In genomic region chr2:46334389-46335345, GRCh38 we compare ENCODE assay signal across 9 cellular contexts. TPM values are rescaled to one million over a fixed set of nuclear protein-coding genes. Genes with fewer than 3 reads are reported as not detected.
DNase-seq lines count a peak whose midpoint lies in the region; ATAC-seq, FAIRE-seq and TF ChIP-seq lines count a peak whose summit lies in the region.
"Had no signal": no experiment of that assay in that cellular context is flagged by ENCODE, and none has a peak within 500 bp of the region (broad histone marks: within the 10 kb centered on the region; RNA-seq: fewer than 3 reads in every experiment).

No MANE protein-coding gene starts in this region.

- H3K27ac ChIP-seq in body of pancreas (peak overlapping the region; percentile 78 to 87 (median 80)), kidney (ENCODE audit: low read depth in 2 of 2, low read length in 2 of 2) (peak overlapping the region; percentile 23 to 75), stomach smooth muscle (ENCODE audit: low read length) (peak overlapping the region; percentile 70)

- H3K36me3 ChIP-seq in body of pancreas (replicated peaks in 1 of 2; ENCODE audit: insufficient read depth in 1 of 2, low read depth in 2 of 2) (no peaks in the 10 kb centered on the region), kidney (ENCODE audit: control insufficient read depth in 1 of 2, insufficient read depth in 2 of 2, low read length in 2 of 2) (no peaks in the 10 kb centered on the region), stomach smooth muscle (ENCODE audit: control insufficient read depth in 2 of 2, insufficient read depth in 2 of 2, low read length in 2 of 2) (no peaks in the 10 kb centered on the region)

- no peak overlapping the region for H3K4me3 ChIP-seq in body of pancreas
- peak overlapping the region; percentile 7 to 53 for H3K4me3 ChIP-seq in kidney (ENCODE audit: low read length in 2 of 2)
- H3K4me3 ChIP-seq in stomach smooth muscle (ENCODE audit: low read length in 2 of 2), result peak overlapping the region; percentile 48 to 67

- no peak for TF ChIP-seq CTCF in body of pancreas (IDR thresholded peaks at IDR 0.05)
- TF ChIP-seq CTCF in kidney (IDR thresholded peaks at IDR 0.05; ENCODE audit: borderline replicate concordance, extremely low read depth, insufficient read depth), result no peak
- no peak for TF ChIP-seq CTCF in D721Med (IDR thresholded peaks at IDR 0.05; ENCODE audit: insufficient read depth, missing control alignments)

- 55 to 66% methylated on average over 6 of the region's 6 CpGs for WGBS in body of pancreas, 2 donors

- no peak for ATAC-seq in body of pancreas
- no peak for ATAC-seq in HG02763 (IDR thresholded peaks at IDR 0.05; ENCODE audit: unreplicated experiment)

- no peak for FAIRE-seq in kidney (lab: Jason Lieb, UNC)
- no peak for FAIRE-seq in D721Med (lab: Jason Lieb, UNC)

- H3K27me3 ChIP-seq in body of pancreas, result no peaks in the 10 kb centered on the region
- no peaks in the 10 kb centered on the region for H3K27me3 ChIP-seq in stomach smooth muscle (ENCODE audit: control insufficient read depth in 1 of 2, insufficient read depth in 2 of 2, low read length in 2 of 2)

- intact Hi-C loops in body of pancreas (cut with DNase I) (no loop called here), kidney (cut with DNase I) (no loop called here)

- H3K9me3 ChIP-seq in body of pancreas (no peaks in the 10 kb centered on the region), kidney (ENCODE audit: control insufficient read depth in 1 of 2, low read length in 2 of 2) (no peaks in the 10 kb centered on the region), stomach smooth muscle (ENCODE audit: control insufficient read depth in 2 of 2, low read length in 2 of 2) (no peaks in the 10 kb centered on the region)

- peaks cover 99% of the 10 kb centered on the region for H3K4me1 ChIP-seq in body of pancreas
- H3K4me1 ChIP-seq in kidney (ENCODE audit: control insufficient read depth in 1 of 2, insufficient read depth in 1 of 2, low read depth in 1 of 2, low read length in 2 of 2), result peaks cover 76 to 85% of the 10 kb centered on the region in 2 donors
- peaks cover 61% of the 10 kb centered on the region for H3K4me1 ChIP-seq in stomach smooth muscle (ENCODE audit: control insufficient read depth, insufficient read depth, low read length)

- no peak for TF ChIP-seq POLR2A in body of pancreas (IDR thresholded peaks at IDR 0.05)

- H3K9ac ChIP-seq in kidney (ENCODE audit: low read length in 2 of 2), result peak overlapping the region in 1 of 2 donors; percentile 62
- peak overlapping the region; percentile 54 to 58 for H3K9ac ChIP-seq in stomach smooth muscle (ENCODE audit: low read length in 2 of 2)

- peak; percentile 98 for DNase-seq in HCEC 1CT
- no peak for DNase-seq in body of pancreas
- DNase-seq in kidney, result no peak
- DNase-seq in DMS153 treated with DMSO at 0.1 percent for 48 hours (lab: John Stamatoyannopoulos, UW; ENCODE audit: unreplicated experiment), result no peak
- no peak for DNase-seq in D721Med (ENCODE audit: insufficient read length, low spot score)
- no peak for DNase-seq in NCI-H1048 (lab: John Stamatoyannopoulos, UW)
- DNase-seq: SHP77 treated with DMSO at 0.1 percent for 48 hours had no signal

RNA-seq across cellular contexts. Expression of gene EPAS1, which starts 37.5 kb away (rescaled TPM):
- 100 to 1,000 TPM in 1 of 2 donors, 10 to 100 TPM in 1; 58.4 to 162 TPM for total RNA-seq in body of pancreas
- 398 TPM for total RNA-seq in kidney
- 142 TPM for polyA plus RNA-seq in kidney (ENCODE audit: insufficient read depth, low read depth, low replicate concordance)

Comparison
In these comparisons a context has a peak if more than half of its experiments do, and no peak if none do; other contexts are left out.
1. H3K4me3 ChIP-seq: peak in kidney (2 of 2) and stomach smooth muscle (2 of 2); none in body of pancreas (0 of 2).
2. Peak in every context shown above with its lines, with median percentiles within 50 percentile points of each other: H3K27ac ChIP-seq.